7 cellular contexts compared by ENCODE assay signal in the genomic region with DNA sequence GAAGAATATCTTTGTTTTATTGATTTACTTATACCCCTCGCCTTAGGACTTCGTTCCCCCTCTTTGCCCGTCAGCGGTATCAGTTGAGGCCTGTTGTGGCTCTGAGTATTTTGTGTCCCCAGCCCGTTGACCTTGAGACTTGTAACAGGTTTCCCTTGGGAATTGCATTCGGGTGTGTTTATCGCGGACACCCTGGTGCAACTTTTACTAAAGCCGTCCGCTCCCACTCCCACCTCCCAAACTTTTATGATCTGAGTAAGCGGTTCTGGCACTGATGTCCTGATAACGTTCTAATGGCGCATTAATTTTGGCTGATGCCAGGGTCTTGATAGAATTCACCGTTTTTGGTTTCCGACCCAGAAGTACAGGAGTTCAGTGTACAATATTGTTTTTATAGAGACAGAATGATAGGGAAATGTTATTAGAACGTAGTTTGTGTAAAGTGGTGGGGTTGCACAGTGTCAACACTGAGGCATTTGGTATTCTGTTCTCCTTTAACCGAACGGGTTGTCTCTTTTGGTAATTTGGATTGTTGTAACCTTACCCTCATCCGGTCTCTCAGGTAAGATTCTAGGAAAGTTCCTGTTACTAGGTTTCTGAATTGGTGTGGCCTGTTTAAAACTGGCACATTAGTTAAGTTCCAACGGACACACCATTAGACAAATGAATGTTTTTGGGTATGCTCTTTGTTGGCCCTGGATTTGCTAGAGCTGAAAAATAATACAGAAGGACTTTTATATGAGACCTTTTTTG.
DNase-seq lines count a peak whose midpoint lies in the region; ATAC-seq and TF ChIP-seq lines count a peak whose summit lies in the region.

No MANE protein-coding gene starts in this region.

- no peaks in the 10 kb centered on the region for H3K27me3 ChIP-seq in GM06990 (replicated peaks; ENCODE audit: control insufficient read depth, insufficient read depth, low read length)
- H3K27me3 ChIP-seq in iPS-18a (ENCODE audit: control insufficient read depth, insufficient read depth, low read length): no peaks in the 10 kb centered on the region

- ATAC-seq in GM19351 (IDR thresholded peaks at IDR 0.05; ENCODE audit: unreplicated experiment): no peak
- ATAC-seq in GM18907 (IDR thresholded peaks at IDR 0.05; ENCODE audit: unreplicated experiment): no peak

- peak overlapping the region; percentile 89 for H3K9ac ChIP-seq in iPS-18a (ENCODE audit: low read length)

- H3K4me1 ChIP-seq in iPS-18a (ENCODE audit: control insufficient read depth, low read depth, low read length): peaks cover 11% of the 10 kb centered on the region

- DNase-seq in GM06990 (ENCODE audit: extremely low read depth, insufficient read length): no peak
- no peak for DNase-seq in LNCaP clone FGC (ENCODE audit: low read depth)
- no peak for DNase-seq in astrocyte of the spinal cord (ENCODE audit: low read depth, low spot score)

- TF ChIP-seq CTCF in GM06990 (IDR thresholded peaks at IDR 0.05; ENCODE audit: insufficient read depth, low read length, poor library complexity, severe bottlenecking) (no peak), LNCaP clone FGC (IDR thresholded peaks at IDR 0.05; ENCODE audit: control insufficient read depth, extremely low read depth, insufficient read depth) (no peak), astrocyte of the spinal cord (IDR thresholded peaks at IDR 0.05; ENCODE audit: low read depth, low read length) (no peak)

- peaks cover 3% of the 10 kb centered on the region for H3K36me3 ChIP-seq in GM06990 (ENCODE audit: control insufficient read depth, insufficient read depth, low read length)
- H3K36me3 ChIP-seq in iPS-18a (ENCODE audit: control insufficient read depth, low read depth, low read length): peaks cover 44% of the 10 kb centered on the region

- in situ Hi-C loops in astrocyte of the spinal cord (cut with HindIII; ENCODE audit: low sequenced_read_pairs): no loop called here

- no peaks in the 10 kb centered on the region for H3K9me3 ChIP-seq in iPS-18a (ENCODE audit: control insufficient read depth, low read depth, low read length)

- H3K4me3 ChIP-seq in GM06990 (replicated peaks; ENCODE audit: low read depth, low read length) (peak overlapping the region; percentile 87), LNCaP clone FGC (ENCODE audit: low read depth, low read length) (peak overlapping the region; percentile 90), astrocyte of the spinal cord (ENCODE audit: low read depth, low read length) (peak overlapping the region; percentile 74), iPS-18a (ENCODE audit: low read length) (peak overlapping the region; percentile 91), skin epidermis (peak overlapping the region; percentile 64 to 99 (median 85))

- H3K27ac ChIP-seq in iPS-18a (ENCODE audit: low read length): peak overlapping the region; percentile 93
- peak overlapping the region; percentile 68 to 97 (median 92) for H3K27ac ChIP-seq in skin epidermis
